ENCODE assay signal across 8 cellular contexts in the genomic region with DNA sequence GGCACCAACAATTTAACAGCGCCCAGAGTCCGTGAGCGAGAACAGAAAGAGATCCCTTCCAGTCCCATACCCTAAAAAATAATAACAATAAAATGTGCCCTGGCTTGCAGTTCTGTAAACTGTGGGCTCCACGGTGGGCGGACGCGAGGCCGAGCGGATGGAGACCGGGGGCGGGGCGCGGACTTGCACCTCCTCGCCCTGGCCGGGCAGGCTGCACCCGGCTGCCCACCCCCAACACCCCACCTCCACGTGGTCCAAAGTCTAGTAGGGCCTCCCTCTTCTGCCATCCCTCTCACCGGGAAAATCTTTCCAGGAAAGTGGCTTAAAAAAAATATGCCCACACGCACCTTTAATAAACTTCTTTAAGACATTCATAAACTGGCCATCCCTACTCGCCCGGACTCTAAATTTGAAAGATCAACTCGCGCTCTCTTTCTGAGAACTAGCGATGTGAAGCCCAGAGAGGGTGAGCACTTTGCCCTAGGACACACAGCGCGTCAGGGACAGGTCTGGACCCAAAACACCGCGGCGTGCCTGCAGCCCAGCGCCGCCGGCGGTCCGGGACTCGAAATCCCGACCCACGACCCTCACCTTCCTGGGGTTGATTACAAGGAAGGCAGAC. TPM values are rescaled to one million over a fixed set of nuclear protein-coding genes. Genes with fewer than 3 reads are reported as not detected.
DNase-seq lines count a peak whose midpoint lies in the region; ATAC-seq, FAIRE-seq and TF ChIP-seq lines count a peak whose summit lies in the region.

No MANE protein-coding gene starts in this region.

- H3K4me3 ChIP-seq in BLaER1 treated with 17β-estradiol and CSF1 and Interleukin-3, amounts not matched to agents 10 nM and 100 nM: peak overlapping the region; percentile 69 to 78 (median 76)
- H3K4me3 ChIP-seq in Loucy (ENCODE audit: low read length, poor library complexity, severe bottlenecking) (peak overlapping the region; percentile 80), K562 (no peak overlapping the region), muscle layer of duodenum (ENCODE audit: low read depth in 1 of 2, low read length in 2 of 2) (peak overlapping the region; percentile 21 to 64)

- in situ Hi-C loops in K562 (cut with MboI): no loop called here

- POLR2A ChIA-PET in K562 (lab: Yijun Ruan, JAX): no interaction called here

- peaks cover 0 to 22% (median 10%) of the 10 kb centered on the region in 11 experiments; a peak in 15 of 22 replicates for H4K20me1 ChIP-seq in BLaER1 treated with 17β-estradiol and CSF1 and Interleukin-3, amounts not matched to agents 10 nM and 100 nM
- H4K20me1 ChIP-seq in Loucy (ENCODE audit: insufficient read depth, low read length, poor library complexity, severe bottlenecking) (peaks cover 7% of the 10 kb centered on the region), K562 (replicated peaks; ENCODE audit: control insufficient read depth, insufficient read depth, low read length) (no peaks in the 10 kb centered on the region)

- no peak for ATAC-seq in K562
- no peak for ATAC-seq in HG02763 (IDR thresholded peaks at IDR 0.05; ENCODE audit: unreplicated experiment)
- no peak for ATAC-seq in GM19467 (IDR thresholded peaks at IDR 0.05; ENCODE audit: unreplicated experiment)

- 64% methylated on average over 11 of the region's 37 CpGs for WGBS in K562 (ENCODE audit: insufficient coverage, low coverage, missing lambda C conversion rate)

- no peaks in the 10 kb centered on the region for H3K9me1 ChIP-seq in K562 (ENCODE audit: control insufficient read depth, insufficient read depth, low read length)

- peaks cover 20 to 41% (median 33%) of the 10 kb centered on the region in 10 experiments for H3K4me1 ChIP-seq in BLaER1 treated with 17β-estradiol and CSF1 and Interleukin-3, amounts not matched to agents 10 nM and 100 nM
- peaks cover 19% of the 10 kb centered on the region for H3K4me1 ChIP-seq in Loucy (ENCODE audit: insufficient read depth, low read length, poor library complexity, severe bottlenecking)
- H3K4me1 ChIP-seq in K562 (replicated peaks in 1 of 2; ENCODE audit: control insufficient read depth in 2 of 2, insufficient read depth in 2 of 2, low read length in 2 of 2): peaks cover 0 to 20% of the 10 kb centered on the region in 2 experiments; a peak in 2 of 5 replicates
- H3K4me1 ChIP-seq in muscle layer of duodenum (ENCODE audit: control insufficient read depth in 1 of 2, insufficient read depth in 2 of 2, low read length in 2 of 2): peaks cover 0 to 50% of the 10 kb centered on the region in 2 donors

- H3K36me3 ChIP-seq in BLaER1 treated with 17β-estradiol and CSF1 and Interleukin-3, amounts not matched to agents 10 nM and 100 nM: no peaks in the 10 kb centered on the region
- H3K36me3 ChIP-seq in Loucy (ENCODE audit: insufficient read depth, low read length) (no peaks in the 10 kb centered on the region), K562 (ENCODE audit: control insufficient read depth, insufficient read depth, low read length) (no peaks in the 10 kb centered on the region), muscle layer of duodenum (ENCODE audit: control insufficient read depth in 1 of 2, insufficient read depth in 2 of 2, low read length in 2 of 2) (no peaks in the 10 kb centered on the region)

- H3K9me3 ChIP-seq in BLaER1 treated with 17β-estradiol and CSF1 and Interleukin-3, amounts not matched to agents 10 nM and 100 nM (replicated peaks in 1 of 11): no peaks in the 10 kb centered on the region
- no peaks in the 10 kb centered on the region for H3K9me3 ChIP-seq in Loucy (ENCODE audit: insufficient read depth, low read depth, low read length)
- no peaks in the 10 kb centered on the region for H3K9me3 ChIP-seq in K562 (replicated peaks; ENCODE audit: control insufficient read depth, insufficient read depth, low read depth, low read length)
- no peaks in the 10 kb centered on the region for H3K9me3 ChIP-seq in muscle layer of duodenum (ENCODE audit: control insufficient read depth in 1 of 2, low read length in 2 of 2)

- H3K27ac ChIP-seq in BLaER1 treated with 17β-estradiol and CSF1 and Interleukin-3, amounts not matched to agents 10 nM and 100 nM: peak overlapping the region; percentile 5 to 80 (median 74); a peak in 20 of 22 replicates
- H3K27ac ChIP-seq in K562 (ENCODE audit: extremely low read depth, low read depth, low read length): no peak overlapping the region
- H3K27ac ChIP-seq in muscle layer of duodenum (ENCODE audit: low read length): no peak overlapping the region

- no peak for TF ChIP-seq EP300 in K562 (IDR thresholded peaks at IDR 0.05; ENCODE audit: low read length)

- H3K27me3 ChIP-seq in BLaER1 treated with 17β-estradiol and CSF1 and Interleukin-3, amounts not matched to agents 10 nM and 100 nM: peaks cover 74 to 100% (median 100%) of the 10 kb centered on the region in 11 experiments
- H3K27me3 ChIP-seq in Loucy (ENCODE audit: insufficient read depth, low read length, poor library complexity, severe bottlenecking) (no peaks in the 10 kb centered on the region), K562 (ENCODE audit: control insufficient read depth in 2 of 2, insufficient read depth in 2 of 2, low read length in 2 of 2) (peaks cover 2 to 3% of the 10 kb centered on the region in 2 experiments; a peak in 3 of 5 replicates), muscle layer of duodenum (ENCODE audit: low read depth, low read length) (peaks cover 24% of the 10 kb centered on the region)

- no TSS peak for BruUV-seq in K562 (replicated peaks; lab: Mats Ljungman, UMichigan)

- no peak for TF ChIP-seq POLR2A in K562 (conservative IDR thresholded peaks at IDR 0.05)

- H2AFZ ChIP-seq in Loucy (ENCODE audit: low read length) (peak overlapping the region; percentile 95), K562 (ENCODE audit: low read depth, low read length) (no peak overlapping the region)

- CTCF ChIA-PET in K562 (lab: Yijun Ruan, JAX; ENCODE audit: low intra/inter-chr PET ratio): no interaction called here

- FAIRE-seq in K562 (lab: Jason Lieb, UNC): no peak

- DNase-seq in K562 (ENCODE audit: extremely low read depth in 1 of 4, low spot score in 3 of 4) (no peak), amniotic stem cell (lab: John Stamatoyannopoulos, UW) (no peak), occipital lobe (lab: John Stamatoyannopoulos, UW) (no peak)

- TF ChIP-seq CTCF in Loucy (conservative IDR thresholded peaks at IDR 0.05; ENCODE audit: low read length): no peak
- no peak for TF ChIP-seq CTCF in K562 (IDR thresholded peaks at IDR 0.05 in 2 of 3, conservative IDR thresholded peaks at IDR 0.05 in 1 of 3; ENCODE audit: insufficient read depth in 2 of 3, low read depth in 1 of 3, low read length in 3 of 3)

- TF ChIP-seq RAD21 in K562 (CRISPR knock-in tag; conservative IDR thresholded peaks at IDR 0.05 in 1 of 2, IDR thresholded peaks at IDR 0.05 in 1 of 2): no peak

- H3K79me2 ChIP-seq in Loucy (ENCODE audit: insufficient read depth, low read length): peaks cover 29% of the 10 kb centered on the region
- no peaks in the 10 kb centered on the region for H3K79me2 ChIP-seq in K562 (ENCODE audit: control insufficient read depth, insufficient read depth, low read length)

- no peaks in the 10 kb centered on the region for H3K9me2 ChIP-seq in Loucy (replicated peaks; ENCODE audit: low read depth, low read length)

- peaks cover 6% of the 10 kb centered on the region; the same call in 1 of the 2 replicates for H3F3A ChIP-seq in Loucy (ENCODE audit: low read depth)

- H3K9ac ChIP-seq in BLaER1 treated with 17β-estradiol and CSF1 and Interleukin-3, amounts not matched to agents 10 nM and 100 nM: peak overlapping the region; percentile 49 to 85 (median 79); a peak in 21 of 22 replicates
- H3K9ac ChIP-seq in Loucy (ENCODE audit: low read depth, low read length, poor library complexity, severe bottlenecking): peak overlapping the region; percentile 82
- H3K9ac ChIP-seq in K562 (ENCODE audit: insufficient read depth in 1 of 2, low read depth in 2 of 2, low read length in 2 of 2): no peak overlapping the region

- peak overlapping the region; percentile 85 to 97 (median 96) for H3K4me2 ChIP-seq in BLaER1 treated with 17β-estradiol and CSF1 and Interleukin-3, amounts not matched to agents 10 nM and 100 nM
- peak overlapping the region; percentile 80 for H3K4me2 ChIP-seq in Loucy (ENCODE audit: low read depth, low read length, poor library complexity, severe bottlenecking)
- H3K4me2 ChIP-seq in K562 (ENCODE audit: insufficient read depth, low read length): no peak overlapping the region

- intact Hi-C loops in K562 (cut with micrococcal nuclease): no loop called here

TF ChIP-seq in K562, 482 proteins besides CTCF, POLR2A, EP300 and RAD21:
- TF ChIP-seq RBM25 (IDR thresholded peaks at IDR 0.05; ENCODE audit: low read depth, low read length, severe bottlenecking): peak; percentile 65
- peak; percentile 56 for TF ChIP-seq ZFP36 (IDR thresholded peaks at IDR 0.05; ENCODE audit: low read depth, low read length, partially characterized antibody)
- TF ChIP-seq, protein P1, sequence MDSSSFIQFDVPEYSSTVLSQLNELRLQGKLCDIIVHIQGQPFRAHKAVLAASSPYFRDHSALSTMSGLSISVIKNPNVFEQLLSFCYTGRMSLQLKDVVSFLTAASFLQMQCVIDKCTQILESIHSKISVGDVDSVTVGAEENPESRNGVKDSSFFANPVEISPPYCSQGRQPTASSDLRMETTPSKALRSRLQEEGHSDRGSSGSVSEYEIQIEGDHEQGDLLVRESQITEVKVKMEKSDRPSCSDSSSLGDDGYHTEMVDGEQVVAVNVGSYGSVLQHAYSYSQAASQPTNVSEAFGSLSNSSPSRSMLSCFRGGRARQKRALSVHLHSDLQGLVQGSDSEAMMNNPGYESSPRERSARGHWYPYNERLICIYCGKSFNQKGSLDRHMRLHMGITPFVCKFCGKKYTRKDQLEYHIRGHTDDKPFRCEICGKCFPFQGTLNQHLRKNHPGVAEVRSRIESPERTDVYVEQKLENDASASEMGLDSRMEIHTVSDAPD (CRISPR knock-in tag; IDR thresholded peaks at IDR 0.05): no peak

RNA-seq across cellular contexts. Expression of gene BCL11B, which starts 1.8 kb away (rescaled TPM):
- not detected in 2 replicates for total RNA-seq in K562 (2011; cell fraction: chromatin; rRNA removed; ENCODE audit: low replicate concordance)
- total RNA-seq in K562 (2011; cell fraction: nucleolus; rRNA removed): not detected in 2 replicates
- not detected in 2 replicates for total RNA-seq in K562 (2011; cell fraction: nucleoplasm; rRNA removed)
- total RNA-seq in K562 (2014; rRNA removed) (not detected in 2 replicates), K562 (2014; rRNA removed; fragmentation: Illumina TruSeq; extraction: Trizol) (not detected in 2 replicates), K562 (2015; rRNA removed; fragmentation: Illumina TruSeq; extraction: Trizol) (not detected in 2 replicates), K562 (2021) (0.09 and 0.18 TPM in 2 replicates), occipital lobe (27.0 TPM)
- polyA plus RNA-seq in K562 (2011; rRNA removed) (not detected in 2 replicates), K562 (2014; fragmentation: Illumina TruSeq; extraction: Trizol) (not detected in 2 replicates), K562 (2014; fragmentation: Nextera tagmentation; extraction: Ambion mirVana) (not detected), K562 (2014; rRNA removed) (not detected in 2 replicates)
- polyA plus RNA-seq in K562 (2011; cell fraction: cytosol; rRNA removed): not detected in 2 replicates
- not detected in 2 replicates for polyA plus RNA-seq in K562 (2011; cell fraction: nucleus; rRNA removed)
- polyA plus RNA-seq in K562 (2012): 0.01 TPM in 1 of 2 replicates, not detected in the other
- not detected in 2 replicates for polyA minus RNA-seq in K562 (2011; rRNA and poly(A)+ RNA removed)
- polyA minus RNA-seq in K562 (2011; cell fraction: cytosol; rRNA and poly(A)+ RNA removed): not detected in 2 replicates
- not detected in 2 replicates for polyA minus RNA-seq in K562 (2011; cell fraction: nucleus; rRNA and poly(A)+ RNA removed)

Comparison
In these comparisons a context has a peak if more than half of its experiments do, and no peak if none do; other contexts are left out.
1. H3K27ac ChIP-seq: peak in BLaER1 treated with 17β-estradiol and CSF1 and Interleukin-3, amounts not matched to agents 10 nM and 100 nM (11 of 11); none in K562 (single experiment) and muscle layer of duodenum (single experiment).
2. H3K9ac ChIP-seq: peak in BLaER1 treated with 17β-estradiol and CSF1 and Interleukin-3, amounts not matched to agents 10 nM and 100 nM (11 of 11) and Loucy (single experiment); none in K562 (0 of 2).
3. RNA of gene BCL11B, which starts 1.8 kb away (total RNA-seq): 27.0 TPM in occipital lobe (single experiment); 0.09 to 0.18 TPM in K562; every median in the first group is over 10 times any median in the second.